1 cellular context compared by ENCODE assay signal in the genomic region with DNA sequence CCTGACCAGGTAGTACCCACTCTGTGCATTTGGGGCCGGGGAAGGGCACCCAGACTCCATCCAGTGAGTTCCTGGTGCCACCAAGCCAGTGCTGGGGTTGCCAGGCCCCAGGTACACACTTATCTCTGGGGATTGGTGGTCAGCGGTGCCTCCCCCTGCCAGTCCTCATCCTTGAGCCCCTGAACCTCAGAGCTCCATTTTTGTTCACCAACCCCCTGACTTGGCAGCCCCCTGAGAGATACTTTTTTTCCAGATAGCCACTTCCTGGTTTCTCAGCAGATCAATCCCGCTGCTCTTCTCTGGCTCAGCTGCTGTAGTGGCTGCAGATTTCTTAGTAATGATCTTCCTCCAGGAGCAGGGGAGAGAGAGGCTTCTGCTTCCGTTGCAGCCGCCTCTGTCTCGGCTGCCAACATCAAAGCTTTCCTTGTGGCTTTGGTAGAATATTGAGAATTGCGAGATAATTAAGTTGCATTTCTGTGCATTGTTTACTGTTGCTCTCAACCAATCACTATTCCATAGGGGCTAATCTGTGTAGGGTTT.
TF ChIP-seq lines count a peak whose summit lies in the region.

No MANE protein-coding gene starts in this region.

TF ChIP-seq in IMR-90, 13 proteins besides CTCF, POLR2A, EP300 and RAD21:
- TF ChIP-seq, protein P1, sequence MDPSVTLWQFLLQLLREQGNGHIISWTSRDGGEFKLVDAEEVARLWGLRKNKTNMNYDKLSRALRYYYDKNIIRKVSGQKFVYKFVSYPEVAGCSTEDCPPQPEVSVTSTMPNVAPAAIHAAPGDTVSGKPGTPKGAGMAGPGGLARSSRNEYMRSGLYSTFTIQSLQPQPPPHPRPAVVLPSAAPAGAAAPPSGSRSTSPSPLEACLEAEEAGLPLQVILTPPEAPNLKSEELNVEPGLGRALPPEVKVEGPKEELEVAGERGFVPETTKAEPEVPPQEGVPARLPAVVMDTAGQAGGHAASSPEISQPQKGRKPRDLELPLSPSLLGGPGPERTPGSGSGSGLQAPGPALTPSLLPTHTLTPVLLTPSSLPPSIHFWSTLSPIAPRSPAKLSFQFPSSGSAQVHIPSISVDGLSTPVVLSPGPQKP (IDR thresholded peaks at IDR 0.05; ENCODE audit: borderline replicate concordance, low read depth, low read length), result no peak
- TF ChIP-seq SMC3 (IDR thresholded peaks at IDR 0.05; ENCODE audit: low read depth, low read length), result no peak
- TF ChIP-seq RFX5 (IDR thresholded peaks at IDR 0.05; ENCODE audit: low read depth, low read length), result no peak
- no peak for TF ChIP-seq BHLHE40 (IDR thresholded peaks at IDR 0.05; ENCODE audit: low read depth, low read length)
- no peak for TF ChIP-seq CEBPB (IDR thresholded peaks at IDR 0.05; ENCODE audit: low read depth, low read length)
- TF ChIP-seq MXI1 (IDR thresholded peaks at IDR 0.05; ENCODE audit: borderline replicate concordance, low read depth, low read length), result no peak
- TF ChIP-seq, protein P2, sequence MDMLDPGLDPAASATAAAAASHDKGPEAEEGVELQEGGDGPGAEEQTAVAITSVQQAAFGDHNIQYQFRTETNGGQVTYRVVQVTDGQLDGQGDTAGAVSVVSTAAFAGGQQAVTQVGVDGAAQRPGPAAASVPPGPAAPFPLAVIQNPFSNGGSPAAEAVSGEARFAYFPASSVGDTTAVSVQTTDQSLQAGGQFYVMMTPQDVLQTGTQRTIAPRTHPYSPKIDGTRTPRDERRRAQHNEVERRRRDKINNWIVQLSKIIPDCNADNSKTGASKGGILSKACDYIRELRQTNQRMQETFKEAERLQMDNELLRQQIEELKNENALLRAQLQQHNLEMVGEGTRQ (IDR thresholded peaks at IDR 0.05; ENCODE audit: low read depth, low read length), result no peak
- no peak for TF ChIP-seq FOS (IDR thresholded peaks at IDR 0.05; ENCODE audit: low read depth, low read length)
- TF ChIP-seq CHD1 (IDR thresholded peaks at IDR 0.05; ENCODE audit: low read depth, low read length), result no peak
- no peak for TF ChIP-seq RCOR1 (IDR thresholded peaks at IDR 0.05; ENCODE audit: insufficient replicate concordance, low read length)
